10 cellular contexts compared by ENCODE assay signal in genomic region chr10:126839094-126839761, GRCh38.
DNase-seq lines count a peak whose midpoint lies in the region; ATAC-seq and TF ChIP-seq lines count a peak whose summit lies in the region.
"Had no signal": no experiment of that assay in that cellular context is flagged by ENCODE, and none has a peak within 500 bp of the region (broad histone marks: within the 10 kb centered on the region; RNA-seq: fewer than 3 reads in every experiment).

No MANE protein-coding gene starts in this region.

- H3K27ac ChIP-seq in coronary artery, result no peak overlapping the region
- H3K27ac ChIP-seq: adrenal gland had no signal

- no peaks in the 10 kb centered on the region for H3K36me3 ChIP-seq in mucosa of descending colon (ENCODE audit: low read depth)
- H3K36me3 ChIP-seq: adrenal gland had no signal

- H3K4me3 ChIP-seq in mucosa of descending colon (no peak overlapping the region), coronary artery (no peak overlapping the region)
- H3K4me3 ChIP-seq: adrenal gland had no signal

- H3K9me3 Mint-ChIP-seq in glutamatergic neuron (ENCODE audit: unreplicated experiment), result peaks cover 2% of the 10 kb centered on the region
- no peaks in the 10 kb centered on the region for H3K9me3 Mint-ChIP-seq in activated naive CD8-positive, alpha-beta T cell treated with anti-CD3 and anti-CD28 coated beads for 36 hours

- peak; percentile 65 for ATAC-seq in mucosa of descending colon

- DNase-seq in Ammon's horn (ENCODE audit: low spot score) (peak; percentile 97), NCI-H2081 (lab: John Stamatoyannopoulos, UW) (peak; percentile 93 to 96), cerebellar cortex (ENCODE audit: low spot score) (peak; percentile 28), mucosa of descending colon (peak; percentile 68 to 77 (median 71)), glutamatergic neuron (no peak), dermis blood vessel endothelial cell (no peak), coronary artery (ENCODE audit: low spot score) (no peak)
- DNase-seq in activated naive CD8-positive, alpha-beta T cell treated with anti-CD3 and anti-CD28 coated beads for 36 hours, result no peak
- DNase-seq: ACHN, adrenal gland had no signal

- no peaks in the 10 kb centered on the region for H3K36me3 Mint-ChIP-seq in glutamatergic neuron (ENCODE audit: unreplicated experiment)
- H3K36me3 Mint-ChIP-seq in activated naive CD8-positive, alpha-beta T cell treated with anti-CD3 and anti-CD28 coated beads for 36 hours, result no peaks in the 10 kb centered on the region

- no peaks in the 10 kb centered on the region for H3K9me3 ChIP-seq in mucosa of descending colon
- H3K9me3 ChIP-seq: adrenal gland had no signal

- H3K4me1 ChIP-seq in mucosa of descending colon (ENCODE audit: low read depth), result peaks cover 37% of the 10 kb centered on the region
- H3K4me1 ChIP-seq: adrenal gland had no signal

- intact Hi-C loops in mucosa of descending colon (cut with DNase I, micrococcal nuclease), result no loop called here

- no peak overlapping the region for H3K27ac Mint-ChIP-seq in glutamatergic neuron (ENCODE audit: unreplicated experiment)
- H3K27ac Mint-ChIP-seq in activated naive CD8-positive, alpha-beta T cell treated with anti-CD3 and anti-CD28 coated beads for 36 hours, result no peak overlapping the region

- H3K4me1 Mint-ChIP-seq in glutamatergic neuron (ENCODE audit: low read depth, unreplicated experiment), result no peaks in the 10 kb centered on the region
- no peaks in the 10 kb centered on the region for H3K4me1 Mint-ChIP-seq in activated naive CD8-positive, alpha-beta T cell treated with anti-CD3 and anti-CD28 coated beads for 36 hours

- TF ChIP-seq CTCF in mucosa of descending colon (IDR thresholded peaks at IDR 0.05) (no peak), glutamatergic neuron (IDR thresholded peaks at IDR 0.05; ENCODE audit: partially characterized antibody, unreplicated experiment) (no peak), coronary artery (IDR thresholded peaks at IDR 0.05) (no peak)

- no peak overlapping the region for H3K4me3 Mint-ChIP-seq in glutamatergic neuron (ENCODE audit: unreplicated experiment)
- H3K4me3 Mint-ChIP-seq in activated naive CD8-positive, alpha-beta T cell treated with anti-CD3 and anti-CD28 coated beads for 36 hours, result no peak overlapping the region

- H3K27me3 Mint-ChIP-seq in glutamatergic neuron (ENCODE audit: unreplicated experiment), result no peaks in the 10 kb centered on the region
- no peaks in the 10 kb centered on the region for H3K27me3 Mint-ChIP-seq in activated naive CD8-positive, alpha-beta T cell treated with anti-CD3 and anti-CD28 coated beads for 36 hours

Comparison
In these comparisons a context has a peak if more than half of its experiments do, and no peak if none do; other contexts are left out.
1. DNase-seq: peak in Ammon's horn (single experiment), NCI-H2081 (2 of 2), cerebellar cortex (single experiment) and mucosa of descending colon (3 of 3); none in glutamatergic neuron (single experiment), activated naive CD8-positive, alpha-beta T cell treated with anti-CD3 and anti-CD28 coated beads for 36 hours (single experiment), dermis blood vessel endothelial cell (single experiment) and coronary artery (single experiment).